Comparison of ENCODE assay signal across 13 cellular contexts in genomic region chr11:131909426-131910200, GRCh38.
DNase-seq lines count a peak whose midpoint lies in the region; ATAC-seq, FAIRE-seq and TF ChIP-seq lines count a peak whose summit lies in the region.
"Had no signal": no experiment of that assay in that cellular context is flagged by ENCODE, and none has a peak within 500 bp of the region (broad histone marks: within the 10 kb centered on the region; RNA-seq: fewer than 3 reads in every experiment).

No MANE protein-coding gene starts in this region.

- peaks cover 69% of the 10 kb centered on the region for H3K4me1 Mint-ChIP-seq in chondrocyte (ENCODE audit: low read depth)
- no peaks in the 10 kb centered on the region for H3K4me1 Mint-ChIP-seq in T-helper 17 cell
- H3K4me1 Mint-ChIP-seq: activated B cell treated with CpG ODN at 0.5 μM for 24 hours; activated naive CD4-positive, alpha-beta T cell treated with anti-CD3 and anti-CD28 coated beads, Interleukin-2, amount 50 U/mL, for 24 hours; naive B cell had no signal

- H2BK5ac ChIP-seq in trophoblast cell (ENCODE audit: low read depth, low read length, poor library complexity) = no peak overlapping the region

- DNase-seq in NCI-H2227 (lab: John Stamatoyannopoulos, UW; ENCODE audit: unreplicated experiment) (peak; percentile 20), NCI-H2227 treated with DMSO at 0.1 percent for 48 hours (lab: John Stamatoyannopoulos, UW) (no peak), chondrocyte (ENCODE audit: low spot score) (no peak), keratinocyte (ENCODE audit: low read depth, low spot score) (no peak), smooth muscle cell (lab: John Stamatoyannopoulos, UW; ENCODE audit: unreplicated experiment) (no peak), trophoblast cell (no peak), NCI-H524 treated with DMSO at 0.1 percent for 48 hours (lab: John Stamatoyannopoulos, UW) (no peak), T-helper 17 cell (no peak)
- DNase-seq: activated B cell treated with CpG ODN at 0.5 μM for 24 hours, naive B cell, NCI-H226, OCI-M1 had no signal

- H3K4me2 ChIP-seq in keratinocyte (ENCODE audit: control insufficient read depth, extremely low read depth, insufficient read depth, low read depth, low read length) (peak overlapping the region; percentile 89), smooth muscle cell (peak overlapping the region; percentile 94), trophoblast cell (ENCODE audit: low read length) (no peak overlapping the region)

- H3K36me3 ChIP-seq in keratinocyte (ENCODE audit: control insufficient read depth in 2 of 2, extremely low read depth in 1 of 2, insufficient read depth in 2 of 2, low read length in 2 of 2) (peaks cover 0 to 3% of the 10 kb centered on the region in 2 experiments), smooth muscle cell (ENCODE audit: low read depth) (no peaks in the 10 kb centered on the region), trophoblast cell (ENCODE audit: control insufficient read depth in 1 of 2, insufficient read depth in 2 of 2, low read length in 2 of 2) (no peaks in the 10 kb centered on the region)

- WGBS in smooth muscle cell (ENCODE audit: low lambda C conversion rate) = 54% methylated on average over 10 of the region's 10 CpGs
- no CpG with 5 or more reads among the region's 10 CpGs for WGBS in trophoblast cell (ENCODE audit: extremely low coverage, insufficient coverage, insufficient read length)

- H3K27me3 Mint-ChIP-seq in chondrocyte (ENCODE audit: low read depth) (no peaks in the 10 kb centered on the region), T-helper 17 cell (peaks cover 46% of the 10 kb centered on the region)

- H3K18ac ChIP-seq in trophoblast cell (ENCODE audit: low read length) = no peak overlapping the region

- no peaks in the 10 kb centered on the region for H3K9me3 Mint-ChIP-seq in chondrocyte (ENCODE audit: low read depth)
- H3K9me3 Mint-ChIP-seq: activated B cell treated with CpG ODN at 0.5 μM for 24 hours; activated naive CD4-positive, alpha-beta T cell treated with anti-CD3 and anti-CD28 coated beads, Interleukin-2, amount 50 U/mL, for 24 hours had no signal

- no peaks in the 10 kb centered on the region for H3K9me3 ChIP-seq in keratinocyte (ENCODE audit: control insufficient read depth, low read depth, low read length)
- H3K9me3 ChIP-seq in smooth muscle cell (replicated peaks; ENCODE audit: low read depth) = no peaks in the 10 kb centered on the region
- H3K9me3 ChIP-seq in trophoblast cell (ENCODE audit: insufficient read depth, low read depth, low read length) = peaks cover 2% of the 10 kb centered on the region
- no peaks in the 10 kb centered on the region for H3K9me3 ChIP-seq in T-helper 17 cell (ENCODE audit: control insufficient read depth, low read length, poor library complexity, severe bottlenecking)

- ATAC-seq in T-helper 17 cell = no peak

- peaks cover 10% of the 10 kb centered on the region for H3F3A ChIP-seq in smooth muscle cell (ENCODE audit: low read depth)

- peak overlapping the region; percentile 65 for H3K4me3 Mint-ChIP-seq in chondrocyte (ENCODE audit: unreplicated experiment)
- H3K4me3 Mint-ChIP-seq in T-helper 17 cell = no peak overlapping the region
- H3K4me3 Mint-ChIP-seq: activated B cell treated with CpG ODN at 0.5 μM for 24 hours; activated naive CD4-positive, alpha-beta T cell treated with anti-CD3 and anti-CD28 coated beads, Interleukin-2, amount 50 U/mL, for 24 hours had no signal

- H4K20me1 ChIP-seq in keratinocyte (ENCODE audit: control insufficient read depth, extremely low read depth, insufficient read depth, low read length) = no peaks in the 10 kb centered on the region
- no peaks in the 10 kb centered on the region for H4K20me1 ChIP-seq in smooth muscle cell (ENCODE audit: low read depth)

- no peak overlapping the region for H3K4ac ChIP-seq in trophoblast cell (ENCODE audit: low read depth, low read length)

- H3K36me3 Mint-ChIP-seq in chondrocyte (ENCODE audit: low read depth) (no peaks in the 10 kb centered on the region), T-helper 17 cell (ENCODE audit: low read depth) (no peaks in the 10 kb centered on the region)
- H3K36me3 Mint-ChIP-seq: activated naive CD4-positive, alpha-beta T cell treated with anti-CD3 and anti-CD28 coated beads, Interleukin-2, amount 50 U/mL, for 24 hours; naive B cell had no signal

- H4K8ac ChIP-seq in trophoblast cell (ENCODE audit: low read depth, low read length) = no peak overlapping the region

- peak overlapping the region; percentile 52 for H3K27ac ChIP-seq in keratinocyte (ENCODE audit: control insufficient read depth, insufficient read depth, low read length)
- H3K27ac ChIP-seq in smooth muscle cell (ENCODE audit: low read depth) = peak overlapping the region; percentile 69
- no peak overlapping the region for H3K27ac ChIP-seq in trophoblast cell (ENCODE audit: low read depth, low read length)

- H3K27me3 ChIP-seq in keratinocyte (ENCODE audit: control insufficient read depth, extremely low read depth, insufficient read depth, low read length) (no peaks in the 10 kb centered on the region), smooth muscle cell (ENCODE audit: low read depth) (peaks cover 65% of the 10 kb centered on the region), trophoblast cell (ENCODE audit: insufficient read depth, low read length) (peaks cover 25% of the 10 kb centered on the region)

- H3K79me1 ChIP-seq in trophoblast cell (ENCODE audit: low read length) = no peaks in the 10 kb centered on the region

- H3K4me1 ChIP-seq in keratinocyte (ENCODE audit: control insufficient read depth, extremely low read depth, insufficient read depth, low read length) (peaks cover 44% of the 10 kb centered on the region), smooth muscle cell (ENCODE audit: low read depth) (peaks cover 33% of the 10 kb centered on the region), trophoblast cell (ENCODE audit: control insufficient read depth in 1 of 2, insufficient read depth in 2 of 2, low read length in 2 of 2) (peaks cover 7 to 8% of the 10 kb centered on the region in 2 experiments)

- peak overlapping the region; percentile 55 for H3K27ac Mint-ChIP-seq in chondrocyte (ENCODE audit: unreplicated experiment)
- no peak overlapping the region for H3K27ac Mint-ChIP-seq in T-helper 17 cell
- H3K27ac Mint-ChIP-seq: activated B cell treated with CpG ODN at 0.5 μM for 24 hours; activated naive CD4-positive, alpha-beta T cell treated with anti-CD3 and anti-CD28 coated beads, Interleukin-2, amount 50 U/mL, for 24 hours; naive B cell had no signal

- H3K9ac ChIP-seq in keratinocyte (ENCODE audit: control insufficient read depth, extremely low read depth, insufficient read depth, low read length) (peak overlapping the region; percentile 73), smooth muscle cell (ENCODE audit: low read depth) (peak overlapping the region; percentile 14), trophoblast cell (ENCODE audit: low read length) (no peak overlapping the region)

- H3K4me3 ChIP-seq in keratinocyte (ENCODE audit: control insufficient read depth in 2 of 3, extremely low read depth in 1 of 3, insufficient read depth in 2 of 3, low read depth in 1 of 3, low read length in 3 of 3) = peak overlapping the region; percentile 65 to 84 (median 70)
- peak overlapping the region; percentile 58 for H3K4me3 ChIP-seq in smooth muscle cell
- H3K4me3 ChIP-seq in trophoblast cell (ENCODE audit: low read depth, low read length) = no peak overlapping the region

- dilution Hi-C loops in keratinocyte (cut with MboI; ENCODE audit: extremely low pct_ligation_motif_present, low sequenced_read_pairs) = no loop called here

- H3K9me1 ChIP-seq in keratinocyte (ENCODE audit: control insufficient read depth, extremely low read depth, insufficient read depth, low read length) = no peaks in the 10 kb centered on the region

- no peak overlapping the region for H3K23ac ChIP-seq in trophoblast cell (ENCODE audit: low read length)

- H4K12ac ChIP-seq in trophoblast cell (ENCODE audit: low read depth, low read length) = no peak overlapping the region

- TF ChIP-seq CTCF in chondrocyte (IDR thresholded peaks at IDR 0.05) (no peak), keratinocyte (optimal IDR thresholded peaks at IDR 0.05 in 1 of 3, IDR thresholded peaks at IDR 0.05 in 1 of 3, conservative IDR thresholded peaks at IDR 0.05 in 1 of 3; ENCODE audit: extremely low read depth in 1 of 3, insufficient read depth in 2 of 3, low read length in 3 of 3) (no peak), smooth muscle cell (IDR thresholded peaks at IDR 0.05; ENCODE audit: borderline replicate concordance, insufficient read depth, poor library complexity, severe bottlenecking) (no peak)

- H2AK5ac ChIP-seq in trophoblast cell (ENCODE audit: low read length) = no peak overlapping the region

- FAIRE-seq in keratinocyte (lab: Jason Lieb, UNC) = no peak

- no peak overlapping the region for H4K91ac ChIP-seq in trophoblast cell (ENCODE audit: low read depth, low read length)

- no peak overlapping the region for H2BK120ac ChIP-seq in trophoblast cell (ENCODE audit: insufficient read depth, low read length, poor library complexity)

- H3K14ac ChIP-seq in trophoblast cell (ENCODE audit: low read length) = no peak overlapping the region

- no peak overlapping the region for H2BK12ac ChIP-seq in trophoblast cell (ENCODE audit: low read length)

- H3K79me2 ChIP-seq in keratinocyte (ENCODE audit: control insufficient read depth, insufficient read depth, low read length) = peaks cover 46% of the 10 kb centered on the region
- H3K79me2 ChIP-seq in smooth muscle cell (ENCODE audit: low read depth) = peaks cover 9% of the 10 kb centered on the region
- no peaks in the 10 kb centered on the region for H3K79me2 ChIP-seq in trophoblast cell (ENCODE audit: control insufficient read depth, insufficient read depth, low read length, poor library complexity)

- H2AFZ ChIP-seq in keratinocyte (ENCODE audit: control insufficient read depth, low read length) (no peak overlapping the region), smooth muscle cell (ENCODE audit: low read depth) (no peak overlapping the region), trophoblast cell (ENCODE audit: insufficient read depth, low read length, poor library complexity) (no peak overlapping the region)
